ENCODE assay signal across 26 cellular contexts in genomic region chr4:183790661-183791060, GRCh38.
"Had no signal": no experiment of that assay in that cellular context is flagged by ENCODE, and none has a peak within 500 bp of the region (broad histone marks: within the 10 kb centered on the region; RNA-seq: fewer than 3 reads in every experiment).

No MANE protein-coding gene starts in this region.

- H3K4me1 Mint-ChIP-seq: immature natural killer cell; naive B cell; natural killer cell; nephron progenitor cell; stimulated activated naive B cell treated with anti-CD40 and anti-IgM and Interleukin-4, amounts not matched to agents 10 μg/mL and 1 μg/mL and 100 μg/mL, for 72 hours had no signal

- H3K27ac Mint-ChIP-seq: immature natural killer cell; mesothelial cell of epicardium; naive B cell; natural killer cell; nephron progenitor cell; progenitor cell of endocrine pancreas; stimulated activated naive B cell treated with anti-CD40 and anti-IgM and Interleukin-4, amounts not matched to agents 10 μg/mL and 1 μg/mL and 100 μg/mL, for 72 hours had no signal

- H3K9me3 ChIP-seq: testis, upper lobe of right lung, uterus had no signal

- DNase-seq: hypothalamus; immature natural killer cell; left ventricle myocardium inferior; mesendoderm; naive B cell; natural killer cell; nephron progenitor cell; ovary; retina; right cardiac atrium; stimulated activated CD4-positive, alpha-beta T cell treated with anti-CD3 and anti-CD28 coated beads, Interleukin-12 subunit alpha, Interleukin-12 subunit beta, amount 100 ng/mL, for 4 hours; stimulated activated CD4-positive, alpha-beta T cell treated with anti-CD3 and anti-CD28 coated beads, Interleukin-15, amount 100 ng/mL, for 24 hours; stimulated activated CD4-positive, alpha-beta T cell treated with anti-CD3 and anti-CD28 coated beads, Interleukin-2, amount 100 ng/mL, for 24 hours; stimulated activated CD4-positive, alpha-beta T cell treated with anti-CD3 and anti-CD28 coated beads, Interleukin-4, amount 100 ng/mL, for 1 hour; stimulated activated naive B cell treated with anti-CD40 and anti-IgM and Interleukin-4, amounts not matched to agents 10 μg/mL and 1 μg/mL and 100 μg/mL, for 72 hours; stimulated activated naive CD8-positive, alpha-beta T cell treated with anti-CD3 and anti-CD28 coated beads, Interleukin-15, Interleukin-2, amounts not matched to agents 100 U/mL and 50 U/mL, for 24 hours; stomach; testis; tibial artery; trophoblast cell; upper lobe of right lung; uterus had no signal

- H3K4me3 Mint-ChIP-seq: immature natural killer cell; mesothelial cell of epicardium; naive B cell; natural killer cell; nephron progenitor cell; stimulated activated naive B cell treated with anti-CD40 and anti-IgM and Interleukin-4, amounts not matched to agents 10 μg/mL and 1 μg/mL and 100 μg/mL, for 72 hours had no signal

- H3K4me1 ChIP-seq: left ventricle myocardium inferior, stomach, testis, tibial artery, upper lobe of right lung, uterus had no signal

- H3K27me3 ChIP-seq: ovary, testis, upper lobe of right lung, uterus had no signal

- H3K4me3 ChIP-seq: left ventricle myocardium inferior, lung, ovary, skin epidermis, stomach, testis, tibial artery, upper lobe of right lung, uterus had no signal

- H3K36me3 ChIP-seq: left ventricle myocardium inferior, ovary, stomach, tibial artery, upper lobe of right lung, uterus had no signal

- H3K36me3 Mint-ChIP-seq: immature natural killer cell; natural killer cell; stimulated activated naive B cell treated with anti-CD40 and anti-IgM and Interleukin-4, amounts not matched to agents 10 μg/mL and 1 μg/mL and 100 μg/mL, for 72 hours had no signal
